ENCODE assay signal across 8 cellular contexts in the genomic region with DNA sequence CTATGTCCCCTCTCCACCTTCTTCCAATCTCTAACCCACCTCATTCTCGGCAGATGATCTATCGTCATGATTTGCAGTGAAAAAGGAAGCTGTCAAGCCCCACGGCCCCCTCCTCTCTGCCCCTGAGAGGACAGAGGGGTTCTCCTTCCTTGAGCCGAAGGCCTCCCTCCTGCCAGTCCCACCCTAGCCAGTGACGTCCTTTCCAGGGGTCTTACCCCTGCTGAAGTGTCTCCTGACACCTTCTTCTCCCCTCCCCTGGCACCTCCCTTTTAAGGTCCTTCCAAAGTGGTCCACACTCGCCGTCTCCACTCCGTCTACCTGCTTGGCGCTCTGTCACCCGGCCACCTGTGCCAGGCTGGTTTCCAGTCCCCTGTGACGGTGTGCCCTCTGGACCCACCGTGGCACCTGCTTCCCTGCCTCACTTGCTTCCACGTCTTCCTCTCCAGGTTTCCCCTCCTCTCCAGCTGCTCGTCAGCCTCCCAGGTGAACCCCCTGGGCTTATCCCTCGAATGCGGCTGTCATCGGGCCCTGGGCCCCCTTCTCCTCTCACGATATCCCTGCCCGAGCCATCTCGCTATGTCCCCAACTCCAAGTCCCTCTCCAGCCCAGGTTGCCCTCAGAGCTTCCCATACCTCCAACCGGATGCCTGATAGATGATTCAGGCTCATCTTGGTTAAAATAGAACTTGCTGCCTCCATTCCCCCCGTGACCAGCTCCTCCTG. TPM values are rescaled to one million over a fixed set of nuclear protein-coding genes. Genes with fewer than 3 reads are reported as not detected.
A peak's percentile ranks its signal among the peaks of the same experiment; 100 is the strongest.
DNase-seq lines count a peak whose midpoint lies in the region; ATAC-seq lines count a peak whose summit lies in the region.

No MANE protein-coding gene starts in this region.

- peak overlapping the region; percentile 43 for H3K27ac ChIP-seq in Karpas-422 (ENCODE audit: low read length)
- H3K27ac ChIP-seq in esophagus (ENCODE audit: low read depth in 2 of 2, low read length in 1 of 2): peak overlapping the region; percentile 13 to 67
- peak overlapping the region; percentile 48 for H3K27ac ChIP-seq in rectal smooth muscle tissue (ENCODE audit: low read depth, low read length)
- no peak overlapping the region for H3K27ac ChIP-seq in GM23248

- DNase-seq in EL (peak; percentile 14), Karpas-422 (no peak), GM23248 (no peak), NCI-H510A (lab: John Stamatoyannopoulos, UW) (no peak), NCI-H1436 (lab: John Stamatoyannopoulos, UW) (no peak)

- H3K9ac ChIP-seq in Karpas-422 (ENCODE audit: low read length) (0 out of 2 replicates have a peak overlapping the region, but pooled peaks have one; percentile 24), rectal smooth muscle tissue (ENCODE audit: low read length) (no peak overlapping the region), GM23248 (no peak overlapping the region)

- no peaks in the 10 kb centered on the region for H3F3A ChIP-seq in GM23248 (ENCODE audit: insufficient read depth)

- H4K20me1 ChIP-seq in Karpas-422 (ENCODE audit: insufficient read depth, low read depth, low read length) (no peaks in the 10 kb centered on the region), GM23248 (ENCODE audit: insufficient read depth) (no peaks in the 10 kb centered on the region)

- H3K36me3 ChIP-seq in Karpas-422 (ENCODE audit: insufficient read depth, low read length): no peaks in the 10 kb centered on the region
- peaks cover 0 to 3% of the 10 kb centered on the region in 2 donors for H3K36me3 ChIP-seq in esophagus (ENCODE audit: control insufficient read depth in 2 of 2, insufficient read depth in 2 of 2, low read length in 1 of 2)
- H3K36me3 ChIP-seq in rectal smooth muscle tissue (ENCODE audit: control insufficient read depth, insufficient read depth, low read length): no peaks in the 10 kb centered on the region
- no peaks in the 10 kb centered on the region for H3K36me3 ChIP-seq in GM23248 (ENCODE audit: low read depth)

- in situ Hi-C loops in GM23248 (cut with MboI): no loop called here

- 75 to 85% methylated on average over 19 to 22 of the region's 22 CpGs for WGBS in esophagus, 2 donors
- 87 to 90% methylated on average over 22 of the region's 22 CpGs for WGBS in GM23248 (ENCODE audit: low coverage in 1 of 2, low lambda C conversion rate in 2 of 2, missing lambda C conversion rate in 2 of 2), 2 experiments

- peaks cover 56% of the 10 kb centered on the region for H3K4me1 ChIP-seq in Karpas-422 (ENCODE audit: low read length)
- peaks cover 11 to 25% of the 10 kb centered on the region in 2 donors for H3K4me1 ChIP-seq in esophagus (ENCODE audit: control insufficient read depth in 2 of 2, insufficient read depth in 2 of 2, low read length in 1 of 2)
- H3K4me1 ChIP-seq in rectal smooth muscle tissue (ENCODE audit: control insufficient read depth, insufficient read depth, low read length): peaks cover 22% of the 10 kb centered on the region
- H3K4me1 ChIP-seq in GM23248 (ENCODE audit: insufficient read depth): peaks cover 9% of the 10 kb centered on the region

- no peaks in the 10 kb centered on the region for H3K27me3 ChIP-seq in Karpas-422 (ENCODE audit: low read length)
- H3K27me3 ChIP-seq in esophagus (ENCODE audit: control insufficient read depth in 1 of 2, insufficient read depth in 2 of 2, low read length in 2 of 2): no peaks in the 10 kb centered on the region
- H3K27me3 ChIP-seq in rectal smooth muscle tissue (ENCODE audit: control insufficient read depth, insufficient read depth, low read length): no peaks in the 10 kb centered on the region
- no peaks in the 10 kb centered on the region for H3K27me3 ChIP-seq in GM23248 (replicated peaks; ENCODE audit: insufficient read depth)

- peak overlapping the region; percentile 11 for H3K4me2 ChIP-seq in Karpas-422 (ENCODE audit: low read depth, low read length, poor library complexity, severe bottlenecking)
- no peak overlapping the region for H3K4me2 ChIP-seq in GM23248 (ENCODE audit: unreplicated experiment)

- H3K4me3 ChIP-seq in Karpas-422 (ENCODE audit: low read length) (no peak overlapping the region), esophagus (ENCODE audit: low read depth in 1 of 2, low read length in 2 of 2) (no peak overlapping the region), rectal smooth muscle tissue (ENCODE audit: low read length) (no peak overlapping the region), GM23248 (no peak overlapping the region)

- no peak overlapping the region for H2AFZ ChIP-seq in Karpas-422 (ENCODE audit: low read length)
- no peak overlapping the region; the same call in 1 of the 2 replicates for H2AFZ ChIP-seq in GM23248

- H3K9me3 ChIP-seq in Karpas-422 (ENCODE audit: low read length): no peaks in the 10 kb centered on the region
- no peaks in the 10 kb centered on the region for H3K9me3 ChIP-seq in esophagus (ENCODE audit: control insufficient read depth in 2 of 2, insufficient read depth in 1 of 2, low read depth in 1 of 2, low read length in 1 of 2)
- H3K9me3 ChIP-seq in GM23248 (ENCODE audit: low read depth): no peaks in the 10 kb centered on the region

- H3K9me2 ChIP-seq in Karpas-422 (replicated peaks; ENCODE audit: insufficient read depth, low read length): no peaks in the 10 kb centered on the region
- H3K9me2 ChIP-seq in GM23248 (ENCODE audit: insufficient read depth): no peaks in the 10 kb centered on the region

- peaks cover 35% of the 10 kb centered on the region for H3K79me2 ChIP-seq in Karpas-422 (ENCODE audit: low read length)
- peaks cover 4% of the 10 kb centered on the region; the same call in 1 of the 2 replicates for H3K79me2 ChIP-seq in GM23248 (ENCODE audit: insufficient read depth)

- ATAC-seq in HG02885 (IDR thresholded peaks at IDR 0.05; ENCODE audit: poor library complexity, unreplicated experiment): no peak

RNA-seq across cellular contexts. Expression of a gene that starts 5.7 kb away (rescaled TPM):
- total RNA-seq in Karpas-422 (2014; rRNA removed; shearing (Covaris generic); ENCODE audit: low replicate concordance): 5.9 and 25.7 TPM in 2 replicates
- polyA plus RNA-seq in esophagus (1 to 10 TPM; 2.6 TPM), GM23248 (2016; fragmentation: Nextera tagmentation; extraction: Ambion mirVana) (3.9 and 4.6 TPM in 2 replicates)
- 17.7 and 20.6 TPM in 2 replicates for total RNA-seq in GM23248 (2014; rRNA removed; shearing (Covaris generic))

RNA-seq across cellular contexts. Expression of a gene that starts 11.8 kb away (rescaled TPM):
- total RNA-seq in Karpas-422 (2014; rRNA removed; shearing (Covaris generic); ENCODE audit: low replicate concordance): 2.9 and 3.0 TPM in 2 replicates
- under 1 TPM; 0.49 to 0.85 TPM for polyA plus RNA-seq in esophagus
- total RNA-seq in GM23248 (2014; rRNA removed; shearing (Covaris generic)): not detected in 2 replicates
- 0.05 and 0.18 TPM in 2 replicates for polyA plus RNA-seq in GM23248 (2016; fragmentation: Nextera tagmentation; extraction: Ambion mirVana)

RNA-seq across cellular contexts. Expression of a gene that starts 44.4 kb away (rescaled TPM):
- 3.2 and 3.4 TPM in 2 replicates for total RNA-seq in Karpas-422 (2014; rRNA removed; shearing (Covaris generic); ENCODE audit: low replicate concordance)
- 10 to 100 TPM; 27.6 to 33.7 TPM for polyA plus RNA-seq in esophagus
- 51.6 and 60.5 TPM in 2 replicates for total RNA-seq in GM23248 (2014; rRNA removed; shearing (Covaris generic))
- 44.6 and 47.1 TPM in 2 replicates for polyA plus RNA-seq in GM23248 (2016; fragmentation: Nextera tagmentation; extraction: Ambion mirVana)

Comparison
In these comparisons a context has a peak if more than half of its experiments do, and no peak if none do; other contexts are left out.
1. RNA of a gene that starts 44.4 kb away (total RNA-seq): 51.6 to 60.5 TPM in GM23248; 3.2 to 3.4 TPM in Karpas-422; every median in the first group is over 10 times any median in the second.